Comparison of ENCODE assay signal across 8 cellular contexts in genomic region chr1:9128520-9129371, GRCh38. TPM values are rescaled to one million over a fixed set of nuclear protein-coding genes. Genes with fewer than 3 reads are reported as not detected.
DNase-seq lines count a peak whose midpoint lies in the region; ATAC-seq lines count a peak whose summit lies in the region.

GPR157 (minus strand) TSS chr1:9129102; CDS start chr1:9129027, 75 bp downstream.

- no peaks in the 10 kb centered on the region for H3K9me3 ChIP-seq in MG63

- H3K27me3 ChIP-seq in MG63 = no peaks in the 10 kb centered on the region

- H3K4me3 ChIP-seq in MG63 = peak within 1 kb of the TSS; percentile 67

- H3K4me1 Mint-ChIP-seq in central memory CD8-positive, alpha-beta T cell = peaks cover 6% of the 10 kb centered on the region

- no peaks in the 10 kb centered on the region for H3K9me3 Mint-ChIP-seq in central memory CD8-positive, alpha-beta T cell

- peak; percentile 54 for DNase-seq in GM04504 (ENCODE audit: low read depth)
- DNase-seq in H4 (ENCODE audit: low spot score) = peak; percentile 51
- DNase-seq in MG63 = peak; percentile 83
- peak; percentile 25 to 42 for DNase-seq in central memory CD8-positive, alpha-beta T cell (ENCODE audit: low spot score in 2 of 2)
- peak; percentile 80 for DNase-seq in kidney tubule cell (ENCODE audit: low spot score)
- DNase-seq in stimulated activated CD4-positive, alpha-beta T cell treated with anti-CD3 and anti-CD28 coated beads, Interleukin-1b, Interleukin-23, amount 100 ng/mL, for 48 hours = peak; percentile 82
- no peak for DNase-seq in NAMALWA (ENCODE audit: low spot score)

- no peaks in the 10 kb centered on the region for H3K27me3 Mint-ChIP-seq in central memory CD8-positive, alpha-beta T cell

- peak within 1 kb of the TSS; percentile 88 for H3K4me3 Mint-ChIP-seq in central memory CD8-positive, alpha-beta T cell

- H3K36me3 ChIP-seq in MG63 = peaks cover 2% of the 10 kb centered on the region; the same call in 1 of the 2 replicates

- ATAC-seq in activated CD4-positive, CD25-positive, alpha-beta regulatory T cell treated with anti-CD3 and anti-CD28 coated beads, Interleukin-2, amount 50 U/mL, for 24 hours = peak; percentile 77 to 78
- ATAC-seq in central memory CD8-positive, alpha-beta T cell (replicated peaks; ENCODE audit: extremely low read depth, poor library complexity, severe bottlenecking) = peak; percentile 76

- peaks cover 8% of the 10 kb centered on the region for H3K36me3 Mint-ChIP-seq in central memory CD8-positive, alpha-beta T cell (ENCODE audit: insufficient read depth)

- H3K27ac Mint-ChIP-seq in central memory CD8-positive, alpha-beta T cell (ENCODE audit: low read depth) = peak within 1 kb of the TSS; percentile 79

RNA-seq across cellular contexts. Expression of gene GPR157, which starts in this region (rescaled TPM):
- 1.9 TPM in 2 replicates for total RNA-seq in H4 (2014; rRNA removed; shearing (Covaris generic))
- 3.1 and 5.2 TPM in 2 replicates for total RNA-seq in MG63 (2014; rRNA removed; shearing (Covaris generic); ENCODE audit: low replicate concordance)
